8 cellular contexts compared by ENCODE assay signal in genomic region chr20:36092424-36093024, GRCh38.
DNase-seq lines count a peak whose midpoint lies in the region; ATAC-seq, FAIRE-seq and TF ChIP-seq lines count a peak whose summit lies in the region.

No MANE protein-coding gene starts in this region.

- DNase-seq in NB4 (ENCODE audit: low read depth) (peak; percentile 41), astrocyte (ENCODE audit: low read depth) (no peak), spleen (no peak)

- H4K20me1 ChIP-seq in DOHH2 (ENCODE audit: control insufficient read depth, insufficient read depth, low read depth, low read length) (no peaks in the 10 kb centered on the region), astrocyte (ENCODE audit: insufficient read depth, low read length) (peaks cover 4% of the 10 kb centered on the region)

- H3K27me3 Mint-ChIP-seq in astrocyte (ENCODE audit: low read depth, unreplicated experiment): peaks cover 50% of the 10 kb centered on the region

- H3K27me3 ChIP-seq in DOHH2 (ENCODE audit: control insufficient read depth, low read length) (peaks cover 38% of the 10 kb centered on the region), astrocyte (ENCODE audit: insufficient read depth, low read length) (peaks cover 18% of the 10 kb centered on the region), spleen (replicated peaks in 1 of 7) (peaks cover 0 to 69% (median 29%) of the 10 kb centered on the region in 7 donors)

- intact Hi-C loops in spleen (cut with DNase I; ENCODE audit: low total_unique reads): no loop called here

- H3K27ac ChIP-seq in DOHH2 (ENCODE audit: low read depth, low read length): no peak overlapping the region
- no peak overlapping the region for H3K27ac ChIP-seq in astrocyte (ENCODE audit: low read depth, low read length)
- no peak overlapping the region for H3K27ac ChIP-seq in spleen

- H2AFZ ChIP-seq in astrocyte (ENCODE audit: low read depth, low read length): peak overlapping the region; percentile 94

- TF ChIP-seq CTCF in DOHH2 (IDR thresholded peaks at IDR 0.05; ENCODE audit: low read depth, low read length, poor library complexity, severe bottlenecking): no peak
- no peak for TF ChIP-seq CTCF in NB4 (IDR thresholded peaks at IDR 0.05; ENCODE audit: low read depth, low read length)
- no peak for TF ChIP-seq CTCF in astrocyte (IDR thresholded peaks at IDR 0.05; ENCODE audit: insufficient read depth, low read depth, low read length)
- TF ChIP-seq CTCF in spleen (IDR thresholded peaks at IDR 0.05 in 8 of 11, conservative IDR thresholded peaks at IDR 0.05 in 3 of 11): no peak

- peaks cover 7% of the 10 kb centered on the region; the same call in 1 of the 2 replicates for H3F3A ChIP-seq in DOHH2 (ENCODE audit: control insufficient read depth, insufficient read depth)

- no peaks in the 10 kb centered on the region for H3K36me3 Mint-ChIP-seq in astrocyte (ENCODE audit: low read depth, unreplicated experiment)

- no peak for FAIRE-seq in astrocyte (lab: Jason Lieb, UNC)

- peaks cover 5% of the 10 kb centered on the region for H3K4me1 Mint-ChIP-seq in astrocyte (ENCODE audit: low read depth, unreplicated experiment)

- peak overlapping the region; percentile 49 for H3K9ac ChIP-seq in astrocyte (ENCODE audit: low read length)

- no peaks in the 10 kb centered on the region for H3K9me3 Mint-ChIP-seq in astrocyte (ENCODE audit: unreplicated experiment)

- H3K79me2 ChIP-seq in DOHH2 (ENCODE audit: control insufficient read depth, low read length) (no peaks in the 10 kb centered on the region), astrocyte (ENCODE audit: insufficient read depth, low read length) (no peaks in the 10 kb centered on the region)

- no peaks in the 10 kb centered on the region for H3K36me3 ChIP-seq in DOHH2 (ENCODE audit: control insufficient read depth, low read length)
- no peaks in the 10 kb centered on the region for H3K36me3 ChIP-seq in astrocyte (ENCODE audit: insufficient read depth, low read length)
- H3K36me3 ChIP-seq in spleen: no peaks in the 10 kb centered on the region

- H3K4me2 ChIP-seq in DOHH2 (ENCODE audit: low read length) (peak overlapping the region; percentile 84), astrocyte (ENCODE audit: low read length) (peak overlapping the region; percentile 100)

- H3K4me3 ChIP-seq in DOHH2 (ENCODE audit: low read length) (peak overlapping the region; percentile 72), NB4 (ENCODE audit: low read depth, low read length) (peak overlapping the region; percentile 47), astrocyte (ENCODE audit: insufficient read depth, low read depth, low read length) (peak overlapping the region; percentile 70), iPS-18c (ENCODE audit: insufficient read depth, low read depth, low read length) (peak overlapping the region; percentile 67), spleen (peak overlapping the region; percentile 43 to 85 (median 62))

- H3K4me1 ChIP-seq in DOHH2 (ENCODE audit: control insufficient read depth, low read length): peaks cover 16% of the 10 kb centered on the region
- peaks cover 13% of the 10 kb centered on the region for H3K4me1 ChIP-seq in astrocyte (ENCODE audit: insufficient read depth, low read length)
- peaks cover 4 to 44% (median 28%) of the 10 kb centered on the region in 6 donors for H3K4me1 ChIP-seq in spleen

- no peaks in the 10 kb centered on the region for H3K9me2 ChIP-seq in DOHH2 (replicated peaks; ENCODE audit: control insufficient read depth, low read length)

- ATAC-seq in HG03469 (IDR thresholded peaks at IDR 0.05; ENCODE audit: unreplicated experiment): no peak
- ATAC-seq in GM18858 (IDR thresholded peaks at IDR 0.05; ENCODE audit: unreplicated experiment): no peak
- no peak for ATAC-seq in GM21529 (IDR thresholded peaks at IDR 0.05; ENCODE audit: unreplicated experiment)

- H3K4me3 Mint-ChIP-seq in astrocyte (ENCODE audit: unreplicated experiment): peak overlapping the region; percentile 91

- WGBS in spleen, 5 donors: 0 to 1% (median 1%) methylated on average over 2 to 85 of the region's 85 CpGs; no CpG with 5 or more reads in 1 of the 5 donors

- H3K9me3 ChIP-seq in DOHH2 (ENCODE audit: control insufficient read depth, insufficient read depth, low read length) (no peaks in the 10 kb centered on the region), astrocyte (ENCODE audit: insufficient read depth, low read depth, low read length) (no peaks in the 10 kb centered on the region), iPS-18c (ENCODE audit: control insufficient read depth, insufficient read depth, low read length) (no peaks in the 10 kb centered on the region), spleen (no peaks in the 10 kb centered on the region)

- H3K27ac Mint-ChIP-seq in astrocyte (ENCODE audit: unreplicated experiment): no peak overlapping the region

- no peak for TF ChIP-seq POLR2A in NB4 (IDR thresholded peaks at IDR 0.05; ENCODE audit: extremely low read depth, insufficient read length)
- TF ChIP-seq POLR2A in spleen (IDR thresholded peaks at IDR 0.05): no peak
